Comparison of ENCODE assay signal across 22 cellular contexts in genomic region chr14:53553221-53553620, GRCh38.
"Had no signal": no experiment of that assay in that cellular context is flagged by ENCODE, and none has a peak within 500 bp of the region (broad histone marks: within the 10 kb centered on the region; RNA-seq: fewer than 3 reads in every experiment).

No MANE protein-coding gene starts in this region.

- H3K27ac ChIP-seq: colonic mucosa, epithelial cell of prostate, esophagus squamous epithelium, gastrocnemius medialis, heart right ventricle, left lung, lower lobe of right lung had no signal

- H3K36me3 ChIP-seq: colonic mucosa, esophagus squamous epithelium, gastrocnemius medialis, heart right ventricle, left lung, lower lobe of right lung had no signal

- H3K4me3 ChIP-seq: colonic mucosa, esophagus squamous epithelium, gastrocnemius medialis, heart right ventricle, left lung, lower lobe of right lung had no signal

- DNase-seq: colonic mucosa; cortex of kidney; effector CD8-positive, alpha-beta T cell; effector memory CD8-positive, alpha-beta T cell; endodermal cell; erythroblast; esophagus squamous epithelium; foreskin fibroblast; foreskin melanocyte; gastrocnemius medialis; glutamatergic neuron; head of caudate nucleus; heart right ventricle; hippocampal formation; left cardiac atrium; left lung; left ventricle myocardium superior; lower lobe of right lung; mesenchymal stem cell; midbrain; naive B cell had no signal

- H3K4me1 ChIP-seq: colonic mucosa, esophagus squamous epithelium, gastrocnemius medialis, left lung, lower lobe of right lung had no signal

- H3K9me3 ChIP-seq: colonic mucosa, esophagus squamous epithelium, gastrocnemius medialis, heart right ventricle, left lung, lower lobe of right lung had no signal

- H3K27me3 ChIP-seq: colonic mucosa, esophagus squamous epithelium, gastrocnemius medialis, heart right ventricle, left lung had no signal
